14 cellular contexts compared by ENCODE assay signal in genomic region chr3:46968783-46969428, GRCh38. TPM values are rescaled to one million over a fixed set of nuclear protein-coding genes. Genes with fewer than 3 reads are reported as not detected.
DNase-seq lines count a peak whose midpoint lies in the region; ATAC-seq and TF ChIP-seq lines count a peak whose summit lies in the region.
"Had no signal": no experiment of that assay in that cellular context is flagged by ENCODE, and none has a peak within 500 bp of the region (broad histone marks: within the 10 kb centered on the region; RNA-seq: fewer than 3 reads in every experiment).

No MANE protein-coding gene starts in this region.

- H3K36me3 Mint-ChIP-seq in activated T-helper 1 cell treated with anti-CD3 and anti-CD28 coated beads, Interleukin-12 subunit alpha, Interleukin-12 subunit beta, Interleukin-2, Interleukin-4 antibody, amounts not matched to agents 30 ng/mL and 10 ng/mL and 1 ng/mL, durations not matched to agents 14 hours and 24 hours and 36 hours (ENCODE audit: low read depth), result peaks cover 23% of the 10 kb centered on the region

- no peak overlapping the region for H3K4me3 Mint-ChIP-seq in activated T-helper 1 cell treated with anti-CD3 and anti-CD28 coated beads, Interleukin-12 subunit alpha, Interleukin-12 subunit beta, Interleukin-2, Interleukin-4 antibody, amounts not matched to agents 30 ng/mL and 10 ng/mL and 1 ng/mL, durations not matched to agents 14 hours and 24 hours and 36 hours

- peaks cover 90% of the 10 kb centered on the region for H3K4me1 ChIP-seq in left ventricle myocardium inferior
- H3K4me1 ChIP-seq in mucosa of descending colon (ENCODE audit: low read depth), result peaks cover 37% of the 10 kb centered on the region
- H3K4me1 ChIP-seq in upper lobe of right lung, result peaks cover 70% of the 10 kb centered on the region

- H3K36me3 ChIP-seq in left ventricle myocardium inferior (no peaks in the 10 kb centered on the region), mucosa of descending colon (ENCODE audit: low read depth) (no peaks in the 10 kb centered on the region), upper lobe of right lung (no peaks in the 10 kb centered on the region)
- H3K36me3 ChIP-seq: colonic mucosa had no signal

- H3K9me3 ChIP-seq in left ventricle myocardium inferior (replicated peaks) (no peaks in the 10 kb centered on the region), mucosa of descending colon (no peaks in the 10 kb centered on the region), upper lobe of right lung (no peaks in the 10 kb centered on the region)
- H3K9me3 ChIP-seq: colonic mucosa, heart left ventricle, testis had no signal

- TF ChIP-seq CTCF in left ventricle myocardium inferior (IDR thresholded peaks at IDR 0.05; ENCODE audit: borderline replicate concordance) (no peak), mucosa of descending colon (IDR thresholded peaks at IDR 0.05) (no peak), upper lobe of right lung (IDR thresholded peaks at IDR 0.05) (no peak), GM13977 (IDR thresholded peaks at IDR 0.05; ENCODE audit: extremely low read depth, insufficient read depth, missing control alignments) (no peak)

- DNase-seq in Right ventricle myocardium superior (peak; percentile 37), left ventricle myocardium inferior (no peak), mucosa of descending colon (peak in 1 of 3 donors; percentile 19), upper lobe of right lung (no peak), GM03348 (ENCODE audit: low spot score) (no peak), GM19240 (ENCODE audit: insufficient read length, low spot score) (no peak), GM13977 (ENCODE audit: low spot score) (no peak)
- DNase-seq in activated T-helper 1 cell treated with anti-CD3 and anti-CD28 coated beads, Interleukin-12 subunit alpha, Interleukin-12 subunit beta, Interleukin-2, Interleukin-4 antibody, amounts not matched to agents 30 ng/mL and 10 ng/mL and 1 ng/mL, durations not matched to agents 14 hours and 24 hours and 36 hours (ENCODE audit: low spot score), result no peak
- DNase-seq: activated CD8-positive, alpha-beta memory T cell treated with anti-CD3 and anti-CD28 coated beads, Interleukin-2, amount 50 U/mL, for 48 hours; amniotic stem cell; colonic mucosa; MV-4-11; testis had no signal

- ATAC-seq in Right ventricle myocardium superior (ENCODE audit: poor library complexity), result no peak
- peak; percentile 35 for ATAC-seq in mucosa of descending colon
- no peak for ATAC-seq in upper lobe of right lung
- ATAC-seq: heart left ventricle had no signal

- peaks cover 67% of the 10 kb centered on the region for H3K4me1 Mint-ChIP-seq in activated T-helper 1 cell treated with anti-CD3 and anti-CD28 coated beads, Interleukin-12 subunit alpha, Interleukin-12 subunit beta, Interleukin-2, Interleukin-4 antibody, amounts not matched to agents 30 ng/mL and 10 ng/mL and 1 ng/mL, durations not matched to agents 14 hours and 24 hours and 36 hours (ENCODE audit: low read depth)

- in situ Hi-C loops in GM13977 (cut with MboI; ENCODE audit: low pct_unique_long_range_greater_than_20kb, low sequenced_read_pairs, unreplicated experiment), result no loop called here

- H3K27ac ChIP-seq in left ventricle myocardium inferior (replicated peaks) (no peak overlapping the region), upper lobe of right lung (peak overlapping the region; percentile 24)
- H3K27ac ChIP-seq: colonic mucosa, testis had no signal

- no peaks in the 10 kb centered on the region for H3K9me3 Mint-ChIP-seq in activated T-helper 1 cell treated with anti-CD3 and anti-CD28 coated beads, Interleukin-12 subunit alpha, Interleukin-12 subunit beta, Interleukin-2, Interleukin-4 antibody, amounts not matched to agents 30 ng/mL and 10 ng/mL and 1 ng/mL, durations not matched to agents 14 hours and 24 hours and 36 hours

- intact Hi-C loops in Right ventricle myocardium superior (cut with DNase I) (no loop called here), left ventricle myocardium inferior (cut with micrococcal nuclease) (no loop called here), mucosa of descending colon (cut with DNase I, micrococcal nuclease) (no loop called here), upper lobe of right lung (cut with DNase I) (no loop called here)
- intact Hi-C loops in activated T-helper 1 cell treated with anti-CD3 and anti-CD28 coated beads, Interleukin-12 subunit alpha, Interleukin-12 subunit beta, Interleukin-2, Interleukin-4 antibody, amounts not matched to agents 30 ng/mL and 10 ng/mL and 1 ng/mL, durations not matched to agents 14 hours and 24 hours and 36 hours (cut with micrococcal nuclease), result no loop called here

- H3K27me3 ChIP-seq in left ventricle myocardium inferior (ENCODE audit: low read depth) (no peaks in the 10 kb centered on the region), upper lobe of right lung (no peaks in the 10 kb centered on the region)
- H3K27me3 ChIP-seq: colonic mucosa, heart left ventricle, testis had no signal

- peak overlapping the region; percentile 33 for H3K27ac Mint-ChIP-seq in activated T-helper 1 cell treated with anti-CD3 and anti-CD28 coated beads, Interleukin-12 subunit alpha, Interleukin-12 subunit beta, Interleukin-2, Interleukin-4 antibody, amounts not matched to agents 30 ng/mL and 10 ng/mL and 1 ng/mL, durations not matched to agents 14 hours and 24 hours and 36 hours

- H3K27me3 Mint-ChIP-seq in activated T-helper 1 cell treated with anti-CD3 and anti-CD28 coated beads, Interleukin-12 subunit alpha, Interleukin-12 subunit beta, Interleukin-2, Interleukin-4 antibody, amounts not matched to agents 30 ng/mL and 10 ng/mL and 1 ng/mL, durations not matched to agents 14 hours and 24 hours and 36 hours (ENCODE audit: insufficient read depth), result no peaks in the 10 kb centered on the region

- H3K4me3 ChIP-seq in left ventricle myocardium inferior (no peak overlapping the region), mucosa of descending colon (no peak overlapping the region), upper lobe of right lung (no peak overlapping the region)
- H3K4me3 ChIP-seq: colonic mucosa, heart left ventricle, testis had no signal

RNA-seq across cellular contexts. Expression of gene CCDC12, which starts 7.6 kb away (rescaled TPM):
- total RNA-seq in Right ventricle myocardium superior (29.2 TPM), left ventricle myocardium inferior (31.0 TPM), mucosa of descending colon (10 to 100 TPM; 40.7 to 59.2 (median 45.0) TPM), upper lobe of right lung (42.1 TPM)
- 68.7 and 69.1 TPM in 2 replicates for total RNA-seq in activated T-helper 1 cell treated with anti-CD3 and anti-CD28 coated beads, Interleukin-12 subunit alpha, Interleukin-12 subunit beta, Interleukin-2, Interleukin-4 antibody, amounts not matched to agents 30 ng/mL and 10 ng/mL and 1 ng/mL, durations not matched to agents 14 hours and 24 hours and 36 hours

RNA-seq across cellular contexts. Expression of gene NBEAL2, which starts 10.6 kb away (rescaled TPM):
- total RNA-seq in Right ventricle myocardium superior, result 11.7 TPM
- 12.6 TPM for total RNA-seq in left ventricle myocardium inferior
- 118 and 119 TPM in 2 replicates for total RNA-seq in activated T-helper 1 cell treated with anti-CD3 and anti-CD28 coated beads, Interleukin-12 subunit alpha, Interleukin-12 subunit beta, Interleukin-2, Interleukin-4 antibody, amounts not matched to agents 30 ng/mL and 10 ng/mL and 1 ng/mL, durations not matched to agents 14 hours and 24 hours and 36 hours
- 10 to 100 TPM; 49.2 to 94.0 (median 53.7) TPM for total RNA-seq in mucosa of descending colon
- 116 TPM for total RNA-seq in upper lobe of right lung
